In the genomic region with DNA sequence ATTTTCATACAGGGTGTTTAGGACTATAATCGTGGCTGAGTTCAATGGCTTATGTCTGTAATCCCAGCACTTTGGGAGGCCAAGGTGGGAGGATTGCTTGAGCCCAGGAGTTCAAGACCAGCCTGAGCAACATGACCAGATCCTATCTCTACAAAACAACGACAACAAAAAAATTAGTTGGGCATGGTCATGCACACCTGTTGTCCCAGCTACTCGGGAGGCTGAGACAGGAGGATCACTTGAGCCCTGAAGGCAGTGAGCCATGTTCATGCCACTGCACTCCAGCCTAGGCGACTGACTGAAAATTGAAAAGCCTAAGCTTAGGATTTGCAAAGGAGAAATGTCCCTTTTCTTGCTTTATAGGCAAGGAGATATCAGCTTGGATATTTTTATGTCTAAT, we compare ENCODE assay signal across 12 cellular contexts. TPM values are rescaled to one million over a fixed set of nuclear protein-coding genes. Genes with fewer than 3 reads are reported as not detected.
DNase-seq lines count a peak whose midpoint lies in the region; ATAC-seq, FAIRE-seq and TF ChIP-seq lines count a peak whose summit lies in the region.
"Had no signal": no experiment of that assay in that cellular context is flagged by ENCODE, and none has a peak within 500 bp of the region (broad histone marks: within the 10 kb centered on the region; RNA-seq: fewer than 3 reads in every experiment).

No MANE protein-coding gene starts in this region.

- peak overlapping the region; percentile 75; the same call in 1 of the 2 replicates for H3K4me3 ChIP-seq in PC-9
- H3K4me3 ChIP-seq in epithelial cell of proximal tubule (ENCODE audit: low read depth, low read length) = peak overlapping the region; percentile 89

- peaks cover 13% of the 10 kb centered on the region; the same call in 1 of the 2 replicates for H4K20me1 ChIP-seq in PC-9 (ENCODE audit: insufficient read depth)

- ATAC-seq in activated CD8-positive, alpha-beta memory T cell treated with anti-CD3 and anti-CD28 coated beads, Interleukin-2, amount 10 ng/mL, durations not matched to agents 7 days and 5 days = no peak
- no peak for ATAC-seq in stimulated activated effector memory CD8-positive, alpha-beta T cell treated with anti-CD3 and anti-CD28 coated beads, Interleukin-12 subunit alpha, Interleukin-12 subunit beta, amount 100 ng/mL, for 72 hours
- ATAC-seq: left ventricle myocardium superior had no signal

- intact Hi-C loops in PC-9 (cut with micrococcal nuclease; ENCODE audit: unreplicated experiment) = no loop called here

- no peaks in the 10 kb centered on the region for H3K27me3 ChIP-seq in PC-9 (ENCODE audit: insufficient read depth, low read depth)

- H3K9me2 ChIP-seq in PC-9 (ENCODE audit: insufficient read depth) = no peaks in the 10 kb centered on the region

- H3K27me3 Mint-ChIP-seq in activated CD8-positive, alpha-beta memory T cell treated with anti-CD3 and anti-CD28 coated beads, Interleukin-2, amount 10 ng/mL, durations not matched to agents 7 days and 5 days = no peaks in the 10 kb centered on the region
- H3K27me3 Mint-ChIP-seq: dendritic cell treated with granulocyte-macrophage colony-stimulating factor and Interleukin-4, amounts not matched to agents 40 ng/mL and 50 ng/mL, for 4 days had no signal

- no TSS peak for BruUV-seq in PC-9 (replicated peaks; lab: Mats Ljungman, UMichigan)

- POLR2A ChIA-PET in PC-9 (lab: Charles Lee; ENCODE audit: unreplicated experiment) = interaction anchor here (0.6 kb wide), 1 partner anchor 1492 kb away, joined by 28 read pairs; no protein-coding TSS in a partner anchor

- H3K36me3 ChIP-seq in PC-9 (ENCODE audit: low read depth) = 0 out of 2 replicates have a peak, but pooled peaks cover 8% of the 10 kb centered on the region

- H3K79me2 ChIP-seq in PC-9 (ENCODE audit: low read depth) = peaks cover 62% of the 10 kb centered on the region

- no peaks in the 10 kb centered on the region for H3K9me3 ChIP-seq in PC-9 (ENCODE audit: insufficient read depth, low read depth)

- H2AFZ ChIP-seq in PC-9 = no peak overlapping the region

- H3K4me1 ChIP-seq in PC-9 (replicated peaks; ENCODE audit: insufficient read depth) = peaks cover 8% of the 10 kb centered on the region

- no peak for FAIRE-seq in HTR-8/SVneo (lab: Jason Lieb, UNC)

- no peak overlapping the region for H3K27ac Mint-ChIP-seq in activated CD8-positive, alpha-beta memory T cell treated with anti-CD3 and anti-CD28 coated beads, Interleukin-2, amount 10 ng/mL, durations not matched to agents 7 days and 5 days
- H3K27ac Mint-ChIP-seq in stimulated activated effector memory CD8-positive, alpha-beta T cell treated with anti-CD3 and anti-CD28 coated beads, Interleukin-12 subunit alpha, Interleukin-12 subunit beta, amount 100 ng/mL, for 72 hours = peak overlapping the region; percentile 96

- H3K27ac ChIP-seq in PC-9 = no peak overlapping the region

- no peaks in the 10 kb centered on the region; the same call in 1 of the 2 replicates for H3F3A ChIP-seq in PC-9 (ENCODE audit: insufficient read depth, low read depth)

- peak overlapping the region; percentile 97 for H3K4me3 Mint-ChIP-seq in activated CD8-positive, alpha-beta memory T cell treated with anti-CD3 and anti-CD28 coated beads, Interleukin-2, amount 10 ng/mL, durations not matched to agents 7 days and 5 days
- peak overlapping the region; percentile 92 for H3K4me3 Mint-ChIP-seq in stimulated activated effector memory CD8-positive, alpha-beta T cell treated with anti-CD3 and anti-CD28 coated beads, Interleukin-12 subunit alpha, Interleukin-12 subunit beta, amount 100 ng/mL, for 72 hours

- H3K4me1 Mint-ChIP-seq in activated CD8-positive, alpha-beta memory T cell treated with anti-CD3 and anti-CD28 coated beads, Interleukin-2, amount 10 ng/mL, durations not matched to agents 7 days and 5 days = peaks cover 46% of the 10 kb centered on the region
- peaks cover 11% of the 10 kb centered on the region for H3K4me1 Mint-ChIP-seq in stimulated activated effector memory CD8-positive, alpha-beta T cell treated with anti-CD3 and anti-CD28 coated beads, Interleukin-12 subunit alpha, Interleukin-12 subunit beta, amount 100 ng/mL, for 72 hours

- CTCF ChIA-PET in activated CD8-positive, alpha-beta memory T cell treated with anti-CD3 and anti-CD28 coated beads, Interleukin-2, amount 10 ng/mL, durations not matched to agents 7 days and 5 days (lab: Charles Lee) = interaction anchor here (0.8 to 1.5 kb wide), 5 partner anchors 11 to 184 kb away, joined by 3 to 6 read pairs (median 3); a partner anchor contains a TSS
- CTCF ChIA-PET in PC-9 (lab: Charles Lee) = interaction anchor here (0.6 kb wide), 1 partner anchor 73 kb away, joined by 4 read pairs; no protein-coding TSS in a partner anchor

- H3K9me3 Mint-ChIP-seq in activated CD8-positive, alpha-beta memory T cell treated with anti-CD3 and anti-CD28 coated beads, Interleukin-2, amount 10 ng/mL, durations not matched to agents 7 days and 5 days (ENCODE audit: low read depth) = no peaks in the 10 kb centered on the region
- no peaks in the 10 kb centered on the region for H3K9me3 Mint-ChIP-seq in stimulated activated effector memory CD8-positive, alpha-beta T cell treated with anti-CD3 and anti-CD28 coated beads, Interleukin-12 subunit alpha, Interleukin-12 subunit beta, amount 100 ng/mL, for 72 hours
- H3K9me3 Mint-ChIP-seq: dendritic cell treated with granulocyte-macrophage colony-stimulating factor and Interleukin-4, amounts not matched to agents 40 ng/mL and 50 ng/mL, for 4 days had no signal

- H3K36me3 Mint-ChIP-seq in activated CD8-positive, alpha-beta memory T cell treated with anti-CD3 and anti-CD28 coated beads, Interleukin-2, amount 10 ng/mL, durations not matched to agents 7 days and 5 days = peaks cover 25% of the 10 kb centered on the region
- H3K36me3 Mint-ChIP-seq in stimulated activated effector memory CD8-positive, alpha-beta T cell treated with anti-CD3 and anti-CD28 coated beads, Interleukin-12 subunit alpha, Interleukin-12 subunit beta, amount 100 ng/mL, for 72 hours = peaks cover 69% of the 10 kb centered on the region

- H3K4me2 ChIP-seq in PC-9 = peak overlapping the region; percentile 88

- DNase-seq in activated CD8-positive, alpha-beta memory T cell treated with anti-CD3 and anti-CD28 coated beads, Interleukin-2, amount 10 ng/mL, durations not matched to agents 7 days and 5 days = no peak
- no peak for DNase-seq in activated CD8-positive, alpha-beta memory T cell treated with anti-CD3 and anti-CD28 coated beads for 24 hours
- DNase-seq in PC-9 (no peak), epithelial cell of proximal tubule (ENCODE audit: low read depth) (no peak), OCI-M1 (lab: John Stamatoyannopoulos, UW) (no peak), SK-N-DZ (ENCODE audit: low spot score) (no peak), HTR-8/SVneo (ENCODE audit: insufficient read length, low spot score) (no peak)
- DNase-seq in stimulated activated effector memory CD8-positive, alpha-beta T cell treated with anti-CD3 and anti-CD28 coated beads, Interleukin-12 subunit alpha, Interleukin-12 subunit beta, amount 100 ng/mL, for 72 hours (ENCODE audit: low spot score in 2 of 2) = no peak
- DNase-seq: activated CD4-positive, alpha-beta T cell treated with anti-CD3 and anti-CD28 coated beads, Interleukin-2, amount 50 U/mL, for 4 hours; left ventricle myocardium superior had no signal

- no peak for TF ChIP-seq CTCF in PC-9 (conservative IDR thresholded peaks at IDR 0.05)
- TF ChIP-seq CTCF in epithelial cell of proximal tubule (conservative IDR thresholded peaks at IDR 0.05; ENCODE audit: low read depth, low read length) = no peak

RNA-seq across cellular contexts. Expression of a gene that starts 1.5 kb away (rescaled TPM):
- total RNA-seq in activated CD8-positive, alpha-beta memory T cell treated with anti-CD3 and anti-CD28 coated beads, Interleukin-2, amount 10 ng/mL, durations not matched to agents 7 days and 5 days = 100 to 1,000 TPM in 1 of 2 experiments, 10 to 100 TPM in 1; 86.9 to 106 TPM
- total RNA-seq in PC-9 (2021) (73.8 and 109 TPM in 2 replicates), epithelial cell of proximal tubule (97.2 and 176 TPM in 2 replicates)
- 154 and 159 TPM in 2 replicates for polyA plus RNA-seq in SK-N-DZ (2014; cell fraction: cytosol; rRNA removed)
- polyA plus RNA-seq in SK-N-DZ (2014; cell fraction: nucleus; rRNA removed) = 49.6 and 92.9 TPM in 2 replicates

RNA-seq across cellular contexts. Expression of a gene that starts 8.9 kb away (rescaled TPM):
- total RNA-seq in activated CD8-positive, alpha-beta memory T cell treated with anti-CD3 and anti-CD28 coated beads, Interleukin-2, amount 10 ng/mL, durations not matched to agents 7 days and 5 days = not detected
- total RNA-seq in PC-9 (2021) (not detected in 2 replicates), epithelial cell of proximal tubule (not detected in 2 replicates)
- polyA plus RNA-seq in SK-N-DZ (2014; cell fraction: cytosol; rRNA removed) = not detected in 2 replicates
- not detected in 2 replicates for polyA plus RNA-seq in SK-N-DZ (2014; cell fraction: nucleus; rRNA removed)
- total RNA-seq: left ventricle myocardium superior, NCI-H460 had no signal

RNA-seq across cellular contexts. Expression of a gene that starts 24.6 kb away (rescaled TPM):
- total RNA-seq in activated CD8-positive, alpha-beta memory T cell treated with anti-CD3 and anti-CD28 coated beads, Interleukin-2, amount 10 ng/mL, durations not matched to agents 7 days and 5 days = 10 to 100 TPM; 68.2 to 75.7 TPM
- total RNA-seq in PC-9 (2021) (50.2 and 52.4 TPM in 2 replicates), epithelial cell of proximal tubule (33.5 and 34.9 TPM in 2 replicates)
- polyA plus RNA-seq in SK-N-DZ (2014; cell fraction: cytosol; rRNA removed) = 114 TPM in 2 replicates
- polyA plus RNA-seq in SK-N-DZ (2014; cell fraction: nucleus; rRNA removed) = 77.9 and 80.3 TPM in 2 replicates

RNA-seq across cellular contexts. Expression of a gene that starts 47.8 kb away (rescaled TPM):
- total RNA-seq in activated CD8-positive, alpha-beta memory T cell treated with anti-CD3 and anti-CD28 coated beads, Interleukin-2, amount 10 ng/mL, durations not matched to agents 7 days and 5 days = 1 to 10 TPM; 3.0 to 9.1 TPM
- total RNA-seq in PC-9 (2021) = 2.6 and 2.7 TPM in 2 replicates
- total RNA-seq in epithelial cell of proximal tubule = 15.3 and 22.0 TPM in 2 replicates
- 4.0 and 4.6 TPM in 2 replicates for polyA plus RNA-seq in SK-N-DZ (2014; cell fraction: cytosol; rRNA removed)
- 2.1 TPM in 2 replicates for polyA plus RNA-seq in SK-N-DZ (2014; cell fraction: nucleus; rRNA removed)
